In the genomic region with DNA sequence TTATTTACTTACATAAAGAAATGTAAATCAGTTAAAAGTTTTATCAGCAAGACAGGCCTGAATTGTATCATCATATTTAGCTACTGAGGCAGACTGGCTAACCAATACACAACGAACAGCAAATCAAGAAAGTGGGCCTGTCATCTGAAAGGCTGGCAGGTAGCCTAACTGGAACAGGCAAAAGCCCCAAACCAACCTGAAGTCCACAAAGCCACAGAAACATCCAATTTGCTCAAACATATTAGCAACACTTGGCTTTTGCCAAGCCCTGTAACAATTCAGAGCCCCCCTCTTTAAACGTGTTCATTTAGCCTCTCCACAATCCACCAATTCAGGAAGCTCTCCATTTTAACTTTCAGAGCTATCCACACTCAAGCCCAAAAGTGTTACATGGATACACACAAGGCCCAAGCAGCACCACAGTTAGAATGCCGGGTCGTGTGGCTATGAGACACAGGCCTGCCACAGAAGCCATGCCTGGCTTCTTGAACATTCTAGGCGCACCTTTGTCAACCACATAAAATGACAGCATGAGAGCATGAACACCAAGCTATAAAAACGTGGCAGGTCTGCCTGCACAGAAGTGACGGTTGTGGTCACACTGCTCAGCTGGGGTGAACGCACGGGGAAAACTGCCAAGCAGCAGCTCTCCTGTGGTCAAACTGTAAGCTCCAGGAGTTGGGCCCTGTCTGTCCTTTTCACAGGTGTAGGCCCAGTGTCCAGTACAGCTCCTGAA, we compare ENCODE assay signal across 10 cellular contexts. TPM values are rescaled to one million over a fixed set of nuclear protein-coding genes. Genes with fewer than 3 reads are reported as not detected.
A peak's percentile ranks its signal among the peaks of the same experiment; 100 is the strongest.
DNase-seq lines count a peak whose midpoint lies in the region; ATAC-seq and TF ChIP-seq lines count a peak whose summit lies in the region.
"Had no signal": no experiment of that assay in that cellular context is flagged by ENCODE, and none has a peak within 500 bp of the region (broad histone marks: within the 10 kb centered on the region; RNA-seq: fewer than 3 reads in every experiment).

No MANE protein-coding gene starts in this region.

- no peak for ATAC-seq in naive B cell (ENCODE audit: low read depth in 2 of 2)
- ATAC-seq in esophagus mucosa: no peak
- no peak for ATAC-seq in HG03025 (IDR thresholded peaks at IDR 0.05; ENCODE audit: low FRiP score, unreplicated experiment)
- ATAC-seq in HG03521 (IDR thresholded peaks at IDR 0.05; ENCODE audit: unreplicated experiment): no peak

- peak; percentile 50 for DNase-seq in Daoy (ENCODE audit: low read depth)
- peak; percentile 50 for DNase-seq in activated T-helper 1 cell treated with anti-CD3 and anti-CD28 coated beads, Interleukin-12 subunit alpha, Interleukin-12 subunit beta, Interleukin-2, Interleukin-4 antibody, amounts not matched to agents 30 ng/mL and 10 ng/mL and 1 ng/mL, durations not matched to agents 14 hours and 24 hours and 36 hours (ENCODE audit: low spot score)
- no peak for DNase-seq in naive B cell
- DNase-seq in RWPE1 (ENCODE audit: low spot score): no peak
- DNase-seq: midbrain, NCI-H146 had no signal

- no peaks in the 10 kb centered on the region for H3K36me3 Mint-ChIP-seq in IgD-negative memory B cell
- peaks cover 43% of the 10 kb centered on the region for H3K36me3 Mint-ChIP-seq in activated T-helper 1 cell treated with anti-CD3 and anti-CD28 coated beads, Interleukin-12 subunit alpha, Interleukin-12 subunit beta, Interleukin-2, Interleukin-4 antibody, amounts not matched to agents 30 ng/mL and 10 ng/mL and 1 ng/mL, durations not matched to agents 14 hours and 24 hours and 36 hours (ENCODE audit: low read depth)
- peaks cover 14 to 16% of the 10 kb centered on the region in 2 donors for H3K36me3 Mint-ChIP-seq in naive B cell

- POLR2A ChIA-PET in RWPE1 (lab: Yijun Ruan, JAX; ENCODE audit: low non-redundant PET): no interaction called here

- H3K4me1 Mint-ChIP-seq in IgD-negative memory B cell: peaks cover 23 to 45% (median 27%) of the 10 kb centered on the region in 3 donors
- peaks cover 10% of the 10 kb centered on the region for H3K4me1 Mint-ChIP-seq in activated T-helper 1 cell treated with anti-CD3 and anti-CD28 coated beads, Interleukin-12 subunit alpha, Interleukin-12 subunit beta, Interleukin-2, Interleukin-4 antibody, amounts not matched to agents 30 ng/mL and 10 ng/mL and 1 ng/mL, durations not matched to agents 14 hours and 24 hours and 36 hours (ENCODE audit: low read depth)
- peaks cover 44 to 57% (median 53%) of the 10 kb centered on the region in 3 donors for H3K4me1 Mint-ChIP-seq in naive B cell

- H3K27ac ChIP-seq in RWPE1: no peak overlapping the region

- H3K4me3 Mint-ChIP-seq in IgD-negative memory B cell: peak overlapping the region in 1 of 4 donors; percentile 42
- peak overlapping the region; percentile 66 for H3K4me3 Mint-ChIP-seq in activated T-helper 1 cell treated with anti-CD3 and anti-CD28 coated beads, Interleukin-12 subunit alpha, Interleukin-12 subunit beta, Interleukin-2, Interleukin-4 antibody, amounts not matched to agents 30 ng/mL and 10 ng/mL and 1 ng/mL, durations not matched to agents 14 hours and 24 hours and 36 hours
- peak overlapping the region in 2 of 8 donors; percentile 40 to 55 for H3K4me3 Mint-ChIP-seq in naive B cell

- H3K27ac Mint-ChIP-seq in IgD-negative memory B cell: peak overlapping the region in 2 of 3 donors; percentile 19 to 84
- peak overlapping the region; percentile 87 for H3K27ac Mint-ChIP-seq in activated T-helper 1 cell treated with anti-CD3 and anti-CD28 coated beads, Interleukin-12 subunit alpha, Interleukin-12 subunit beta, Interleukin-2, Interleukin-4 antibody, amounts not matched to agents 30 ng/mL and 10 ng/mL and 1 ng/mL, durations not matched to agents 14 hours and 24 hours and 36 hours
- peak overlapping the region in 4 of 6 donors; percentile 49 to 73 (median 53) for H3K27ac Mint-ChIP-seq in naive B cell

- H3K27me3 Mint-ChIP-seq in IgD-negative memory B cell (no peaks in the 10 kb centered on the region), naive B cell (no peaks in the 10 kb centered on the region)
- H3K27me3 Mint-ChIP-seq in activated T-helper 1 cell treated with anti-CD3 and anti-CD28 coated beads, Interleukin-12 subunit alpha, Interleukin-12 subunit beta, Interleukin-2, Interleukin-4 antibody, amounts not matched to agents 30 ng/mL and 10 ng/mL and 1 ng/mL, durations not matched to agents 14 hours and 24 hours and 36 hours (ENCODE audit: insufficient read depth): no peaks in the 10 kb centered on the region

- no peak for TF ChIP-seq CTCF in RWPE1 (conservative IDR thresholded peaks at IDR 0.05; ENCODE audit: low read depth)

- H3K9me3 Mint-ChIP-seq in IgD-negative memory B cell: no peaks in the 10 kb centered on the region
- no peaks in the 10 kb centered on the region for H3K9me3 Mint-ChIP-seq in activated T-helper 1 cell treated with anti-CD3 and anti-CD28 coated beads, Interleukin-12 subunit alpha, Interleukin-12 subunit beta, Interleukin-2, Interleukin-4 antibody, amounts not matched to agents 30 ng/mL and 10 ng/mL and 1 ng/mL, durations not matched to agents 14 hours and 24 hours and 36 hours
- no peaks in the 10 kb centered on the region for H3K9me3 Mint-ChIP-seq in naive B cell

- CTCF ChIA-PET in RWPE1 (lab: Yijun Ruan, JAX): interaction anchor here (0.6 to 2.0 kb wide), 2 partner anchors 24 to 74 kb away, joined by 3 to 6 read pairs; no protein-coding TSS in a partner anchor

- intact Hi-C loops in activated T-helper 1 cell treated with anti-CD3 and anti-CD28 coated beads, Interleukin-12 subunit alpha, Interleukin-12 subunit beta, Interleukin-2, Interleukin-4 antibody, amounts not matched to agents 30 ng/mL and 10 ng/mL and 1 ng/mL, durations not matched to agents 14 hours and 24 hours and 36 hours (cut with micrococcal nuclease): loop anchor here (1.0 kb wide), 1 partner anchor 12 kb away; no protein-coding TSS in a partner anchor

RNA-seq across cellular contexts. Expression of a gene that starts 49.3 kb away (rescaled TPM):
- not detected in 2 replicates for total RNA-seq in Daoy (2014; rRNA removed; shearing (Covaris generic))
- polyA plus RNA-seq in IgD-negative memory B cell (not detected), naive B cell (ENCODE audit: low read depth in 6 of 6) (not detected)
- not detected in 2 replicates for total RNA-seq in activated T-helper 1 cell treated with anti-CD3 and anti-CD28 coated beads, Interleukin-12 subunit alpha, Interleukin-12 subunit beta, Interleukin-2, Interleukin-4 antibody, amounts not matched to agents 30 ng/mL and 10 ng/mL and 1 ng/mL, durations not matched to agents 14 hours and 24 hours and 36 hours
- total RNA-seq in esophagus mucosa: 4.3 TPM

Comparison
In these comparisons a context has a peak if more than half of its experiments do, and no peak if none do; other contexts are left out.
1. DNase-seq: peak in Daoy (single experiment) and activated T-helper 1 cell treated with anti-CD3 and anti-CD28 coated beads, Interleukin-12 subunit alpha, Interleukin-12 subunit beta, Interleukin-2, Interleukin-4 antibody, amounts not matched to agents 30 ng/mL and 10 ng/mL and 1 ng/mL, durations not matched to agents 14 hours and 24 hours and 36 hours (single experiment); none in naive B cell (single experiment) and RWPE1 (single experiment).
2. Peak in every context shown above with its lines, with median percentiles within 50 percentile points of each other: H3K27ac Mint-ChIP-seq.